ENCODE assay signal across 11 cellular contexts in the genomic region with DNA sequence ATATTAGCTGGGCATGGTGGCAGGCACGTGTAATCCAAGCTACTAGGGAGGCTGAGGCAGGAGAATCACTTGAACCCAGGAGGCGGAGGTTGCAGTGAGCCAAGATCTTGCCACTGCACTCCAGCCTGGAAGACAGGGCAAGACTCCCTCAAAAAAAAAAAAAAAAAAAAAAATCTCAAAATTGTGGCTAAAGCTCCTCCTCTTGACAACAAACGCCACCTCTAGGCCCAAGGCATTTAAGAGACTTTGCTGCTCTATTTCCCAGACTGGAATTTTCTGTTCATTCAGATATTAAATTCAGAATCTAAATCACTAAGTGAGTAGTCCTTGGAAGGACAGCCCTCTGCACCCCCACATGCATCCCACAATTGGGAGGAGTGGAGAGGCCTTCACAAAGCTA. TPM values are rescaled to one million over a fixed set of nuclear protein-coding genes. Genes with fewer than 3 reads are reported as not detected.
A peak's percentile ranks its signal among the peaks of the same experiment; 100 is the strongest.
DNase-seq lines count a peak whose midpoint lies in the region; ATAC-seq and TF ChIP-seq lines count a peak whose summit lies in the region.
"Had no signal": no experiment of that assay in that cellular context is flagged by ENCODE, and none has a peak within 500 bp of the region (broad histone marks: within the 10 kb centered on the region; RNA-seq: fewer than 3 reads in every experiment).

No MANE protein-coding gene starts in this region.

- H3K36me3 ChIP-seq in DOHH2 (ENCODE audit: control insufficient read depth, low read length) = peaks cover 11% of the 10 kb centered on the region
- peaks cover 28% of the 10 kb centered on the region; the same call in 1 of the 2 replicates for H3K36me3 ChIP-seq in OCI-LY1 (ENCODE audit: insufficient read depth, low read length)
- H3K36me3 ChIP-seq in endodermal cell (ENCODE audit: control insufficient read depth, insufficient read depth, low read length) = peaks cover 34% of the 10 kb centered on the region

- H4K20me1 ChIP-seq in DOHH2 (ENCODE audit: control insufficient read depth, insufficient read depth, low read depth, low read length) = no peaks in the 10 kb centered on the region
- no peaks in the 10 kb centered on the region for H4K20me1 ChIP-seq in OCI-LY1 (ENCODE audit: insufficient read depth, low read length)

- H3K9me3 ChIP-seq in DOHH2 (ENCODE audit: control insufficient read depth, insufficient read depth, low read length) = no peaks in the 10 kb centered on the region
- no peaks in the 10 kb centered on the region for H3K9me3 ChIP-seq in OCI-LY1 (ENCODE audit: low read length)
- H3K9me3 ChIP-seq in endodermal cell (ENCODE audit: control insufficient read depth, low read length) = no peaks in the 10 kb centered on the region

- H3K9me3 Mint-ChIP-seq in endodermal cell (no peaks in the 10 kb centered on the region), neural crest cell (no peaks in the 10 kb centered on the region)

- WGBS in endodermal cell (ENCODE audit: insufficient coverage in 1 of 2, insufficient read length in 1 of 2), 2 experiments = 87 to 91% methylated on average over 2 to 3 of the region's 3 CpGs

- ATAC-seq in GM19035 (IDR thresholded peaks at IDR 0.05; ENCODE audit: unreplicated experiment) (no peak), HG02571 (IDR thresholded peaks at IDR 0.05; ENCODE audit: unreplicated experiment) (no peak)

- H3K36me3 Mint-ChIP-seq in endodermal cell (ENCODE audit: low read depth) (peaks cover 25% of the 10 kb centered on the region), neural crest cell (ENCODE audit: low read depth) (peaks cover 8% of the 10 kb centered on the region)

- no peak overlapping the region for H3K27ac Mint-ChIP-seq in endodermal cell
- H3K27ac Mint-ChIP-seq in neural crest cell (ENCODE audit: unreplicated experiment) = no peak overlapping the region

- H3K4me3 Mint-ChIP-seq in endodermal cell = peak overlapping the region; percentile 81
- peak overlapping the region; percentile 92 for H3K4me3 Mint-ChIP-seq in neural crest cell

- no peak for TF ChIP-seq CTCF in DOHH2 (IDR thresholded peaks at IDR 0.05; ENCODE audit: low read depth, low read length, poor library complexity, severe bottlenecking)
- no peak for TF ChIP-seq CTCF in OCI-LY1 (IDR thresholded peaks at IDR 0.05; ENCODE audit: low read length)
- no peak for TF ChIP-seq CTCF in endodermal cell (conservative IDR thresholded peaks at IDR 0.05)
- TF ChIP-seq CTCF in neural crest cell (conservative IDR thresholded peaks at IDR 0.05) = no peak

- no peaks in the 10 kb centered on the region for H3K9me2 ChIP-seq in DOHH2 (replicated peaks; ENCODE audit: control insufficient read depth, low read length)
- no peaks in the 10 kb centered on the region for H3K9me2 ChIP-seq in OCI-LY1 (ENCODE audit: low read depth, low read length)

- H3K4me2 ChIP-seq in DOHH2 (ENCODE audit: low read length) (peak overlapping the region; percentile 94), OCI-LY1 (ENCODE audit: low read length) (peak overlapping the region; percentile 83)

- H3K27me3 ChIP-seq in DOHH2 (ENCODE audit: control insufficient read depth, low read length) = no peaks in the 10 kb centered on the region
- H3K27me3 ChIP-seq in OCI-LY1 (ENCODE audit: insufficient read depth, low read length) = no peaks in the 10 kb centered on the region
- no peaks in the 10 kb centered on the region for H3K27me3 ChIP-seq in endodermal cell (ENCODE audit: control insufficient read depth, insufficient read depth, low read length, poor library complexity, severe bottlenecking)

- no peaks in the 10 kb centered on the region for H3K27me3 Mint-ChIP-seq in endodermal cell (ENCODE audit: insufficient read depth)
- no peaks in the 10 kb centered on the region for H3K27me3 Mint-ChIP-seq in neural crest cell (ENCODE audit: low read depth)

- H3F3A ChIP-seq in DOHH2 (ENCODE audit: control insufficient read depth, insufficient read depth) (no peaks in the 10 kb centered on the region; the same call in 1 of the 2 replicates), OCI-LY1 (ENCODE audit: insufficient read depth, low read length) (no peaks in the 10 kb centered on the region)

- H3K4me3 ChIP-seq in DOHH2 (ENCODE audit: low read length) (no peak overlapping the region; the same call in 1 of the 2 replicates), OCI-LY1 (ENCODE audit: low read depth, low read length, poor library complexity, severe bottlenecking) (peak overlapping the region; percentile 82), endodermal cell (ENCODE audit: low read length) (peak overlapping the region; percentile 88)

- no peak overlapping the region for H3K27ac ChIP-seq in DOHH2 (ENCODE audit: low read depth, low read length)
- no peak overlapping the region for H3K27ac ChIP-seq in OCI-LY1 (ENCODE audit: low read depth, low read length, poor library complexity, severe bottlenecking)
- H3K27ac ChIP-seq in endodermal cell (ENCODE audit: low read depth, low read length) = no peak overlapping the region

- DNase-seq in endodermal cell (no peak), neural crest cell (ENCODE audit: low read depth, low spot score) (no peak), DMS53 treated with DMSO at 0.1 percent for 48 hours (lab: John Stamatoyannopoulos, UW; ENCODE audit: unreplicated experiment) (no peak), GM19240 (ENCODE audit: insufficient read length, low spot score) (no peak)
- DNase-seq: hypothalamus; NCI-H446 treated with DMSO at 0.1 percent for 48 hours; stimulated activated CD4-positive, alpha-beta T cell treated with anti-CD3 and anti-CD28 coated beads, Interleukin-2, amount 100 ng/mL, for 48 hours had no signal

- H3K79me2 ChIP-seq in DOHH2 (ENCODE audit: control insufficient read depth, low read length) (peaks cover 6% of the 10 kb centered on the region), OCI-LY1 (ENCODE audit: insufficient read depth, low read length) (peaks cover 22% of the 10 kb centered on the region)

- H3K4me1 ChIP-seq in DOHH2 (ENCODE audit: control insufficient read depth, low read length) (peaks cover 16% of the 10 kb centered on the region), OCI-LY1 (ENCODE audit: insufficient read depth, low read length, severe bottlenecking) (peaks cover 34% of the 10 kb centered on the region), endodermal cell (ENCODE audit: control insufficient read depth, insufficient read depth, low read length) (peaks cover 5% of the 10 kb centered on the region)

- H3K4me1 Mint-ChIP-seq in endodermal cell = peaks cover 19% of the 10 kb centered on the region
- H3K4me1 Mint-ChIP-seq in neural crest cell = peaks cover 37% of the 10 kb centered on the region

- peak overlapping the region; percentile 77; the same call in 1 of the 2 replicates for H3K9ac ChIP-seq in OCI-LY1 (ENCODE audit: low read length)
- peak overlapping the region; percentile 59 for H3K9ac ChIP-seq in endodermal cell (ENCODE audit: extremely low read depth, low read length, poor library complexity, severe bottlenecking)

- no peak overlapping the region for H2AFZ ChIP-seq in OCI-LY1 (ENCODE audit: low read length)

RNA-seq across cellular contexts. Expression of a gene that starts 1.4 kb away (rescaled TPM):
- total RNA-seq in endodermal cell (10 to 100 TPM; 11.6 to 16.6 TPM), neural crest cell (14.3 and 16.7 TPM in 2 replicates)
- polyA plus RNA-seq in endodermal cell (2013, experiment 1 of 2) = 14.6 TPM
- polyA plus RNA-seq in endodermal cell (2013, experiment 2 of 2) = 12.9 TPM

RNA-seq across cellular contexts. Expression of a gene that starts 32.8 kb away (rescaled TPM):
- 100 to 1,000 TPM; 132 to 164 TPM for total RNA-seq in endodermal cell
- 120 TPM for polyA plus RNA-seq in endodermal cell (2013, experiment 1 of 2)
- 102 TPM for polyA plus RNA-seq in endodermal cell (2013, experiment 2 of 2)
- 117 and 119 TPM in 2 replicates for total RNA-seq in neural crest cell
